Comparison of ENCODE assay signal across 11 cellular contexts in genomic region chr4:184762100-184762499, GRCh38. TPM values are rescaled to one million over a fixed set of nuclear protein-coding genes. Genes with fewer than 3 reads are reported as not detected.
DNase-seq lines count a peak whose midpoint lies in the region; ATAC-seq and TF ChIP-seq lines count a peak whose summit lies in the region.
"Had no signal": no experiment of that assay in that cellular context is flagged by ENCODE, and none has a peak within 500 bp of the region (broad histone marks: within the 10 kb centered on the region; RNA-seq: fewer than 3 reads in every experiment).

No MANE protein-coding gene starts in this region.

- no peaks in the 10 kb centered on the region for H3K27me3 Mint-ChIP-seq in activated naive CD8-positive, alpha-beta T cell treated with anti-CD3 and anti-CD28 coated beads for 36 hours
- peaks cover 14% of the 10 kb centered on the region for H3K27me3 Mint-ChIP-seq in nephron progenitor cell (ENCODE audit: low read depth, poor library complexity)
- H3K27me3 Mint-ChIP-seq: IgD-negative memory B cell had no signal

- no peak overlapping the region for H2BK5ac ChIP-seq in mesendoderm (ENCODE audit: low read length)

- H3K9ac ChIP-seq in BLaER1, result no peak overlapping the region
- no peak overlapping the region for H3K9ac ChIP-seq in mesendoderm (ENCODE audit: low read length)

- TF ChIP-seq CTCF in nephron progenitor cell (IDR thresholded peaks at IDR 0.05), result no peak

- H3K27ac ChIP-seq in BLaER1, result peak overlapping the region; percentile 68
- H3K27ac ChIP-seq in mesendoderm (ENCODE audit: low read depth, low read length), result no peak overlapping the region
- H3K27ac ChIP-seq: C4-2B had no signal

- no peak overlapping the region for H4K8ac ChIP-seq in mesendoderm (ENCODE audit: low read depth, low read length)

- H3K23ac ChIP-seq in mesendoderm (ENCODE audit: low read length), result no peak overlapping the region

- peak; percentile 30 for DNase-seq in activated naive CD8-positive, alpha-beta T cell treated with anti-CD3 and anti-CD28 coated beads for 36 hours
- DNase-seq in Ammon's horn (ENCODE audit: low spot score), result no peak
- DNase-seq in nephron progenitor cell, result no peak
- no peak for DNase-seq in DMS53 (lab: John Stamatoyannopoulos, UW)
- DNase-seq in mesendoderm, result no peak
- DNase-seq: amygdala had no signal

- H2BK15ac ChIP-seq in mesendoderm (replicated peaks; ENCODE audit: low read depth), result no peak overlapping the region

- peaks cover 13% of the 10 kb centered on the region for H3K4me1 Mint-ChIP-seq in activated naive CD8-positive, alpha-beta T cell treated with anti-CD3 and anti-CD28 coated beads for 36 hours
- peaks cover 5% of the 10 kb centered on the region for H3K4me1 Mint-ChIP-seq in nephron progenitor cell

- H3K9me3 ChIP-seq in BLaER1, result peaks cover 3% of the 10 kb centered on the region; the same call in 1 of the 2 replicates

- H4K5ac ChIP-seq in mesendoderm (ENCODE audit: low read length), result no peak overlapping the region

- H3K4me3 Mint-ChIP-seq in activated naive CD8-positive, alpha-beta T cell treated with anti-CD3 and anti-CD28 coated beads for 36 hours, result peak overlapping the region; percentile 37
- H3K4me3 Mint-ChIP-seq in nephron progenitor cell, result no peak overlapping the region

- H3K4ac ChIP-seq in mesendoderm (ENCODE audit: low read depth, low read length), result no peak overlapping the region

- H3K18ac ChIP-seq in mesendoderm (ENCODE audit: low read length), result no peak overlapping the region

- H3K56ac ChIP-seq in mesendoderm (ENCODE audit: low read length), result no peak overlapping the region

- peak overlapping the region; percentile 87 for H3K27ac Mint-ChIP-seq in activated naive CD8-positive, alpha-beta T cell treated with anti-CD3 and anti-CD28 coated beads for 36 hours
- H3K27ac Mint-ChIP-seq in nephron progenitor cell, result no peak overlapping the region

- H3K36me3 Mint-ChIP-seq in activated naive CD8-positive, alpha-beta T cell treated with anti-CD3 and anti-CD28 coated beads for 36 hours, result peaks cover 43% of the 10 kb centered on the region
- H3K36me3 Mint-ChIP-seq in nephron progenitor cell (ENCODE audit: low read depth), result no peaks in the 10 kb centered on the region

- H3K4me1 ChIP-seq in BLaER1 (peaks cover 13% of the 10 kb centered on the region), mesendoderm (ENCODE audit: control insufficient read depth, low read depth, low read length) (no peaks in the 10 kb centered on the region)

- H3K79me2 ChIP-seq in mesendoderm (ENCODE audit: control insufficient read depth, insufficient read depth, low read length), result no peaks in the 10 kb centered on the region

- H3K4me3 ChIP-seq in BLaER1 (no peak overlapping the region), mesendoderm (ENCODE audit: low read length) (no peak overlapping the region)

- H2BK120ac ChIP-seq in mesendoderm (ENCODE audit: low read depth, low read length), result no peak overlapping the region

- H3K4me2 ChIP-seq in BLaER1 (peak overlapping the region; percentile 50), mesendoderm (ENCODE audit: low read length) (no peak overlapping the region)

- H4K20me1 ChIP-seq in BLaER1, result no peaks in the 10 kb centered on the region

- ATAC-seq in GM19468 (IDR thresholded peaks at IDR 0.05; ENCODE audit: extremely low read depth, unreplicated experiment), result peak; percentile 75
- peak; percentile 95 for ATAC-seq in HG03565 (IDR thresholded peaks at IDR 0.05; ENCODE audit: unreplicated experiment)

- H3K27me3 ChIP-seq in BLaER1 (no peaks in the 10 kb centered on the region), mesendoderm (ENCODE audit: insufficient read depth, low read length, poor library complexity) (no peaks in the 10 kb centered on the region)

- no CpG with 5 or more reads among the region's 5 CpGs for WGBS in mesendoderm (ENCODE audit: extremely low coverage, insufficient coverage, low lambda C conversion rate)

- no peak overlapping the region for H2AK5ac ChIP-seq in mesendoderm (ENCODE audit: low read length)

- H3K9me3 Mint-ChIP-seq in activated naive CD8-positive, alpha-beta T cell treated with anti-CD3 and anti-CD28 coated beads for 36 hours, result peaks cover 2% of the 10 kb centered on the region
- peaks cover 4% of the 10 kb centered on the region for H3K9me3 Mint-ChIP-seq in nephron progenitor cell

- H3K36me3 ChIP-seq in BLaER1 (peaks cover 51% of the 10 kb centered on the region), mesendoderm (ENCODE audit: control insufficient read depth, insufficient read depth, low read length) (no peaks in the 10 kb centered on the region)

- no peaks in the 10 kb centered on the region for H3K79me1 ChIP-seq in mesendoderm (ENCODE audit: low read length)

RNA-seq across cellular contexts. Expression of gene CENPU, which starts 28.2 kb away (rescaled TPM):
- total RNA-seq in activated naive CD8-positive, alpha-beta T cell treated with anti-CD3 and anti-CD28 coated beads for 36 hours, result 10 to 100 TPM; 75.0 to 77.9 TPM
- polyA plus RNA-seq in mesendoderm (2013, experiment 1 of 2), result 103 TPM
- polyA plus RNA-seq in mesendoderm (2013, experiment 2 of 2), result 103 TPM
